In the genomic region with DNA sequence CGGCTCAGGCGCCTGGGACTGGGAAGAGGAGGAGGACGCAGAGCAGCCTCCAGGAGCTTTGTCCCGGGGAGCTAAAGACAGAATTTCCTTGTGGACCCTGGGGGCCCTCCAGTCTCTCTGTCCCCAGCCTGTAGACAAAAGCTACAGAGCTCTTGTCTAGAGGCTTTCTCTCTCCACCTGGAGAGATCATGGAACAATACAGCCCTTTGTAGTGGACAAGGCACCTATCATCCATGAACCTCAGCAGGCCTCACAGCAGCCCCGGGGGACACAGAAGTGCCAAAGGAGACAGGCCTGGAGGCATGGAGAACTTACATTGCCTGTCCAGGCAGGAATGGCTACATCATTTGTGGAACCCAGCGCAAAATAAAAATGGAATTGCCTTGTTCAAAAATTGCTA, we compare ENCODE assay signal across 15 cellular contexts. TPM values are rescaled to one million over a fixed set of nuclear protein-coding genes. Genes with fewer than 3 reads are reported as not detected.
DNase-seq lines count a peak whose midpoint lies in the region; FAIRE-seq and TF ChIP-seq lines count a peak whose summit lies in the region.
"Had no signal": no experiment of that assay in that cellular context is flagged by ENCODE, and none has a peak within 500 bp of the region (broad histone marks: within the 10 kb centered on the region; RNA-seq: fewer than 3 reads in every experiment).

No MANE protein-coding gene starts in this region.

- no peak overlapping the region for H2BK120ac ChIP-seq in H1 (replicated peaks; ENCODE audit: low read depth, low read length)

- no peak for FAIRE-seq in H1 (lab: Jason Lieb, UNC)
- FAIRE-seq: K562 had no signal

- no peak overlapping the region for H2AK5ac ChIP-seq in H1 (ENCODE audit: low read depth, low read length)

- no peak overlapping the region for H2BK12ac ChIP-seq in H1 (ENCODE audit: low read depth, low read length)

- H3K4me2 ChIP-seq in H1 (ENCODE audit: insufficient read depth in 1 of 2, low read depth in 2 of 2, low read length in 2 of 2): no peak overlapping the region
- no peak overlapping the region for H3K4me2 ChIP-seq in neural progenitor cell
- no peak overlapping the region for H3K4me2 ChIP-seq in MM.1S (ENCODE audit: low read depth, low read length)

- H3K79me2 ChIP-seq in H1 (ENCODE audit: control insufficient read depth in 1 of 2, insufficient read depth in 2 of 2, low read length in 2 of 2): no peaks in the 10 kb centered on the region
- H3K79me2 ChIP-seq in neural progenitor cell (ENCODE audit: low read depth): no peaks in the 10 kb centered on the region
- H3K79me2 ChIP-seq in MM.1S (ENCODE audit: low read length): no peaks in the 10 kb centered on the region

- H3K36me3 Mint-ChIP-seq in neural progenitor cell: peaks cover 4% of the 10 kb centered on the region
- H3K36me3 Mint-ChIP-seq: CD14-positive monocyte; CD8-positive, alpha-beta T cell had no signal

- H3K4me3 Mint-ChIP-seq in neural progenitor cell: no peak overlapping the region
- H3K4me3 Mint-ChIP-seq: CD14-positive monocyte; CD8-positive, alpha-beta T cell had no signal

- TF ChIP-seq POLR2A in H1 (IDR thresholded peaks at IDR 0.05; ENCODE audit: control extremely low read depth in 1 of 2, low read depth in 2 of 2, low read length in 2 of 2) (no peak), lower leg skin (IDR thresholded peaks at IDR 0.05) (no peak)

- no peaks in the 10 kb centered on the region for H3K9me3 Mint-ChIP-seq in neural progenitor cell
- H3K9me3 Mint-ChIP-seq: CD14-positive monocyte; CD8-positive, alpha-beta T cell had no signal

- no peaks in the 10 kb centered on the region for H3K23me2 ChIP-seq in H1 (ENCODE audit: low read depth, low read length)

- no peaks in the 10 kb centered on the region for H3K79me1 ChIP-seq in H1 (ENCODE audit: low read depth, low read length)

- H3K27ac Mint-ChIP-seq in neural progenitor cell: peak overlapping the region; percentile 58
- H3K27ac Mint-ChIP-seq: CD14-positive monocyte; CD8-positive, alpha-beta T cell had no signal

- no peak overlapping the region for H3K14ac ChIP-seq in H1 (ENCODE audit: insufficient read length)

- no peak overlapping the region for H2BK20ac ChIP-seq in H1 (ENCODE audit: low read length)

- no peak overlapping the region for H3K4ac ChIP-seq in H1 (replicated peaks; ENCODE audit: insufficient read length, low read depth, low read length)

- H3K9me3 ChIP-seq in H1 (ENCODE audit: insufficient read depth in 2 of 2, low read depth in 1 of 2, low read length in 1 of 2) (no peaks in the 10 kb centered on the region), neural progenitor cell (ENCODE audit: low read depth) (no peaks in the 10 kb centered on the region), MM.1S (replicated peaks; ENCODE audit: insufficient read depth, low read length) (no peaks in the 10 kb centered on the region)
- H3K9me3 ChIP-seq: HAP-1 had no signal

- peaks cover 14% of the 10 kb centered on the region for H3K4me1 Mint-ChIP-seq in neural progenitor cell
- H3K4me1 Mint-ChIP-seq: CD14-positive monocyte had no signal

- TF ChIP-seq EP300 in H1 (IDR thresholded peaks at IDR 0.05; ENCODE audit: borderline replicate concordance in 1 of 2, low read depth in 2 of 2, low read length in 2 of 2): no peak

- H3K36me3 ChIP-seq in H1 (ENCODE audit: control insufficient read depth in 2 of 4, insufficient read depth in 4 of 4, low read length in 3 of 4) (no peaks in the 10 kb centered on the region), neural progenitor cell (no peaks in the 10 kb centered on the region), MM.1S (replicated peaks; ENCODE audit: insufficient read depth, low read length) (no peaks in the 10 kb centered on the region)
- H3K36me3 ChIP-seq: HAP-1 had no signal

- H2AFZ ChIP-seq in H1 (ENCODE audit: low read length): no peak overlapping the region
- no peak overlapping the region for H2AFZ ChIP-seq in neural progenitor cell (replicated peaks)
- no peak overlapping the region for H2AFZ ChIP-seq in MM.1S (ENCODE audit: low read length)

- H3K56ac ChIP-seq in H1 (replicated peaks; ENCODE audit: insufficient read length, low read depth, low read length): no peak overlapping the region

- 85% methylated on average over 6 of the region's 6 CpGs; no CpG with 5 or more reads in 1 of the 2 experiments for WGBS in H1 (ENCODE audit: extremely low coverage in 1 of 2, insufficient coverage in 1 of 2, insufficient read length in 1 of 2, insufficient replicate concordance in 2 of 2, low coverage in 1 of 2, low lambda C conversion rate in 2 of 2, missing lambda C conversion rate in 1 of 2), 2 experiments
- 95 to 98% methylated on average over 6 of the region's 6 CpGs for WGBS in lower leg skin, 2 donors

- TF ChIP-seq CTCF in H1 (IDR thresholded peaks at IDR 0.05; ENCODE audit: control extremely low read depth in 1 of 3, insufficient read depth in 1 of 3, low read depth in 1 of 3, low read length in 3 of 3) (no peak), neural progenitor cell (IDR thresholded peaks at IDR 0.05) (no peak), MM.1S (IDR thresholded peaks at IDR 0.05; ENCODE audit: low read length) (no peak), lower leg skin (IDR thresholded peaks at IDR 0.05) (no peak)

- intact Hi-C loops in lower leg skin (cut with DNase I; ENCODE audit: low total_unique reads): loop anchor here (10.0 kb wide), 1 partner anchor 112 kb away; no protein-coding TSS in a partner anchor

- H3K27me3 ChIP-seq in H1 (replicated peaks in 1 of 4; ENCODE audit: control insufficient read depth in 3 of 4, extremely low read depth in 1 of 4, insufficient read depth in 3 of 4, low read length in 3 of 4): no peaks in the 10 kb centered on the region
- H3K27me3 ChIP-seq in neural progenitor cell: no peaks in the 10 kb centered on the region
- no peaks in the 10 kb centered on the region; the same call in 1 of the 2 replicates for H3K27me3 ChIP-seq in MM.1S (replicated peaks; ENCODE audit: insufficient read depth, low read length)

- H3K27me3 Mint-ChIP-seq in neural progenitor cell (ENCODE audit: insufficient read depth, low read depth): peaks cover 5% of the 10 kb centered on the region

- peak overlapping the region; percentile 77; the same call in 1 of the 2 replicates for H4K8ac ChIP-seq in H1 (ENCODE audit: extremely low read depth, insufficient read depth, low read length)

- peak; percentile 32 to 69 for DNase-seq in NCI-H526 (lab: John Stamatoyannopoulos, UW)
- no peak for DNase-seq in H1 (ENCODE audit: low read depth in 1 of 2, low spot score in 2 of 2)
- no peak for DNase-seq in neural progenitor cell (ENCODE audit: low spot score)
- no peak for DNase-seq in MM.1S
- no peak for DNase-seq in AG08395 (ENCODE audit: low spot score)
- DNase-seq in lower leg skin (ENCODE audit: low spot score in 2 of 2): no peak
- DNase-seq: Calu3; CD8-positive, alpha-beta T cell; DMS79 treated with DMSO at 0.1 percent for 48 hours; GF-D8; IMR-90 had no signal

- POLR2A ChIA-PET in H1 (lab: Charles Lee; ENCODE audit: partially characterized antibody): no interaction called here

- H3F3A ChIP-seq in neural progenitor cell (ENCODE audit: low read depth) (no peaks in the 10 kb centered on the region), MM.1S (ENCODE audit: insufficient read depth, low read length) (no peaks in the 10 kb centered on the region)

- no peak overlapping the region for H2BK15ac ChIP-seq in H1 (ENCODE audit: low read length)

- H4K91ac ChIP-seq in H1 (replicated peaks; ENCODE audit: insufficient read length, low read length): no peak overlapping the region

- CTCF ChIA-PET in H1 (lab: Charles Lee; ENCODE audit: partially characterized antibody): interaction anchor here (0.6 to 26.8 kb wide), 6 partner anchors 8 to 536 kb away, joined by 3 to 388 read pairs (median 11); no protein-coding TSS in a partner anchor

- no peaks in the 10 kb centered on the region for H3K9me2 ChIP-seq in MM.1S (replicated peaks; ENCODE audit: insufficient read depth, low read length)

- H3K27ac ChIP-seq in H1 (ENCODE audit: low read depth, low read length) (no peak overlapping the region), neural progenitor cell (no peak overlapping the region), MM.1S (ENCODE audit: low read length) (no peak overlapping the region)
- H3K27ac ChIP-seq: HL-60 had no signal

- H3K4me1 ChIP-seq in H1 (replicated peaks in 1 of 4; ENCODE audit: control insufficient read depth in 3 of 4, insufficient read depth in 4 of 4, low read length in 3 of 4): no peaks in the 10 kb centered on the region; a peak in 1 of 7 replicates
- peaks cover 4% of the 10 kb centered on the region for H3K4me1 ChIP-seq in neural progenitor cell
- H3K4me1 ChIP-seq in MM.1S (ENCODE audit: low read length): no peaks in the 10 kb centered on the region
- H3K4me1 ChIP-seq: HAP-1 had no signal

- H4K5ac ChIP-seq in H1 (ENCODE audit: insufficient read length, low read depth, low read length): no peak overlapping the region

- H3K18ac ChIP-seq in H1 (ENCODE audit: extremely low read depth, low read length): no peak overlapping the region

- H3K9ac ChIP-seq in H1 (replicated peaks in 1 of 4; ENCODE audit: extremely low read depth in 1 of 4, low read depth in 3 of 4, low read length in 3 of 4) (no peak overlapping the region), neural progenitor cell (no peak overlapping the region), MM.1S (ENCODE audit: low read length) (no peak overlapping the region)

- TF ChIP-seq RAD21 in H1 (IDR thresholded peaks at IDR 0.05 in 1 of 2, conservative IDR thresholded peaks at IDR 0.05 in 1 of 2; ENCODE audit: low read depth in 2 of 2, low read length in 2 of 2): no peak

- H2BK5ac ChIP-seq in H1 (ENCODE audit: low read depth, low read length): no peak overlapping the region

- H4K20me1 ChIP-seq in H1 (replicated peaks in 1 of 2; ENCODE audit: control insufficient read depth in 1 of 2, insufficient read depth in 2 of 2, low read length in 2 of 2) (no peaks in the 10 kb centered on the region), neural progenitor cell (ENCODE audit: low read depth) (peaks cover 9% of the 10 kb centered on the region), MM.1S (ENCODE audit: insufficient read depth, low read length) (no peaks in the 10 kb centered on the region)

- no peak overlapping the region for H3K23ac ChIP-seq in H1 (ENCODE audit: insufficient read length)

- H3K4me3 ChIP-seq in H1 (ENCODE audit: extremely low read depth in 1 of 4, insufficient read depth in 2 of 4, low read depth in 3 of 4, low read length in 4 of 4) (no peak overlapping the region), neural progenitor cell (no peak overlapping the region), MM.1S (ENCODE audit: low read length) (no peak overlapping the region), lower leg skin (ENCODE audit: low read depth, poor library complexity, severe bottlenecking) (no peak overlapping the region)
- H3K4me3 ChIP-seq: HAP-1, K562 had no signal

RNA-seq across cellular contexts. Expression of a gene that starts 55.7 kb away (rescaled TPM):
- total RNA-seq in H1 (2021; fragmentation: NEBNext Ultra II Directional; extraction: Animal tissue kit (Norgen Biotek cat#: 25700)): 124 and 125 TPM in 2 replicates
- 101 and 152 TPM in 2 replicates for polyA plus RNA-seq in H1 (2011; rRNA removed)
- polyA plus RNA-seq in H1 (2011; cell fraction: cytosol; rRNA removed): 63.8 TPM
- polyA plus RNA-seq in H1 (2011; cell fraction: nucleus; rRNA removed): 119 TPM
- polyA plus RNA-seq in H1 (2012, experiment 1 of 2): 78.9 to 105 TPM (median 98.6 TPM) in 4 replicates
- polyA plus RNA-seq in H1 (2012, experiment 2 of 2): 117 TPM
- 71.1 TPM for polyA plus RNA-seq in H1 (2013, experiment 1 of 2)
- polyA plus RNA-seq in H1 (2013, experiment 2 of 2): 74.2 TPM
- polyA minus RNA-seq in H1 (2011; rRNA and poly(A)+ RNA removed): 50.6 and 56.1 TPM in 2 replicates
- 63.1 TPM for polyA minus RNA-seq in H1 (2011; cell fraction: cytosol; rRNA and poly(A)+ RNA removed)
- polyA minus RNA-seq in H1 (2011; cell fraction: nucleus; rRNA and poly(A)+ RNA removed): 34.2 TPM
- total RNA-seq in neural progenitor cell (ENCODE audit: low replicate concordance): 27.8 and 73.2 TPM in 2 replicates
- 10 to 100 TPM; 65.9 to 85.5 (median 72.8) TPM for total RNA-seq in lower leg skin

Comparison
In these comparisons a context has a peak if more than half of its experiments do, and no peak if none do; other contexts are left out.
1. DNase-seq: peak in NCI-H526 (2 of 2); none in H1 (0 of 2), neural progenitor cell (single experiment), MM.1S (single experiment), AG08395 (single experiment) and lower leg skin (0 of 2).